In genomic region chr2:46472165-46472564, GRCh38 we compare ENCODE assay signal across 5 cellular contexts. TPM values are rescaled to one million over a fixed set of nuclear protein-coding genes. Genes with fewer than 3 reads are reported as not detected.
"Had no signal": no experiment of that assay in that cellular context is flagged by ENCODE, and none has a peak within 500 bp of the region (broad histone marks: within the 10 kb centered on the region; RNA-seq: fewer than 3 reads in every experiment).

No MANE protein-coding gene starts in this region.

RNA-seq across cellular contexts. Expression of gene TMEM247, which starts 7.2 kb away (rescaled TPM):
- total RNA-seq: HepG2, HT-29, HT1080, IMR-90 had no signal
- polyA plus RNA-seq: HepG2, IgD-negative memory B cell, IMR-90 had no signal
